Comparison of ENCODE assay signal across 33 cellular contexts in the genomic region with DNA sequence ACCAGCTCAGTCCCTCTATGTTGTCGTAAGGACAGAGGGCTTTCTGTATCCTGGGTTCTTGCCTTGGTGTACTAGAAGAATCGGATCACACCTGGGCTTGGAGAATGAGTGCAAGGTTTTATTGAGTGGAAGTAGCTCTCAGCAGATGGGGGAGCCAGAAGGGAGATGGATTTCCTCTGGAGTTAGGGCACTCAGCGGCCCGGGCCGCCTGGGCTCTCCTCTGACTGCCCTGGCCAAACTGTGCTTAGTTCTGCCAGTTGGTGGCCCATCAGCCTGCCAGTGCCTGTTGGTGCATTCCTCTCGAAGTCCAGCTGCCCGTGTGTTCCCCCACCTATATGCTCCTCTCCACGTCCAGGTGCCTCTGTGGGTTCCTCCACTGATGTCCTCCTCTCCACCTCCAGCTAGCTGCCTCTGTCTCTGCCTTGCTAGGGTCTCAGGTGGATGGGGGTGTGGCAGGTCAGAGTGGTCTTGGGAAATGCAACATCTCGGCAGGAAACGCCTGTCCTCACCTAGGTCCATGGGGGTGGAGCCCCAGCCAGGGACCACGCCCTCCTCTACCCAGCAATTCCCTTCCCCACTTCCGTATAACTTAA.
"Had no signal": no experiment of that assay in that cellular context is flagged by ENCODE, and none has a peak within 500 bp of the region (broad histone marks: within the 10 kb centered on the region; RNA-seq: fewer than 3 reads in every experiment).

No MANE protein-coding gene starts in this region.

- H3K27ac ChIP-seq: brain microvascular endothelial cell, Peyer's patch, VCaP had no signal

- H3K9me3 ChIP-seq: Peyer's patch had no signal

- H3K27me3 ChIP-seq: brain microvascular endothelial cell, Peyer's patch had no signal

- H3K36me3 ChIP-seq: brain microvascular endothelial cell, Peyer's patch had no signal

- DNase-seq: activated CD4-positive, alpha-beta memory T cell treated with anti-CD3 and anti-CD28 coated beads, Interleukin-2, amount 10 ng/mL, durations not matched to agents 7 days and 5 days; activated CD4-positive, alpha-beta T cell treated with anti-CD3 and anti-CD28 coated beads for 1 hour; activated CD4-positive, alpha-beta T cell treated with anti-CD3 and anti-CD28 coated beads for 48 hours; activated CD4-positive, CD25-positive, alpha-beta regulatory T cell; activated CD8-positive, alpha-beta memory T cell treated with anti-CD3 and anti-CD28 coated beads for 24 hours; activated CD8-positive, alpha-beta memory T cell treated with anti-CD3 and anti-CD28 coated beads, Interleukin-2, amount 10 ng/mL, durations not matched to agents 7 days and 5 days; activated CD8-positive, alpha-beta memory T cell treated with anti-CD3 and anti-CD28 coated beads, Interleukin-2, amount 50 U/mL, for 48 hours; activated effector memory CD4-positive, alpha-beta T cell treated with anti-CD3 and anti-CD28 coated beads, Interleukin-2, amount 50 U/mL, for 16 hours; activated naive CD4-positive, alpha-beta T cell; activated naive CD4-positive, alpha-beta T cell treated with anti-CD3 and anti-CD28 coated beads, Interleukin-2, amount 50 U/mL, for 16 hours; activated naive CD8-positive, alpha-beta T cell treated with anti-CD3 and anti-CD28 coated beads for 36 hours; activated T-cell treated with anti-CD3 and anti-CD28 coated beads, Interleukin-2, amount 50 U/mL, for 48 hours; amniotic stem cell; aorta; brain microvascular endothelial cell; central memory CD4-positive, alpha-beta T cell; Karpas-422; NCI-H1048; NCI-H1105 treated with DMSO at 0.1 percent for 48 hours; NCI-H1436; NCI-H1694; NCI-H2029; NCI-H510A; NK-92 treated with Interleukin-12 subunit alpha and Interleukin-12 subunit beta, amount 100 ng/mL, for 24 hours; PC-3; Peyer's patch; SIG-M5; T-cell; T-helper 17 cell; T-helper 9 cell had no signal

- H3K4me1 ChIP-seq: Peyer's patch had no signal

- H3K4me3 ChIP-seq: Peyer's patch had no signal

- ATAC-seq: activated CD8-positive, alpha-beta memory T cell treated with anti-CD3 and anti-CD28 coated beads, Interleukin-2, amount 10 ng/mL, durations not matched to agents 7 days and 5 days; PC-3; Right ventricle myocardium inferior; SK-N-SH treated with all-trans-retinoic acid at 6 μM for 48 hours; T-cell; T-helper 17 cell had no signal
